Comparison of ENCODE assay signal across 9 cellular contexts in the genomic region with DNA sequence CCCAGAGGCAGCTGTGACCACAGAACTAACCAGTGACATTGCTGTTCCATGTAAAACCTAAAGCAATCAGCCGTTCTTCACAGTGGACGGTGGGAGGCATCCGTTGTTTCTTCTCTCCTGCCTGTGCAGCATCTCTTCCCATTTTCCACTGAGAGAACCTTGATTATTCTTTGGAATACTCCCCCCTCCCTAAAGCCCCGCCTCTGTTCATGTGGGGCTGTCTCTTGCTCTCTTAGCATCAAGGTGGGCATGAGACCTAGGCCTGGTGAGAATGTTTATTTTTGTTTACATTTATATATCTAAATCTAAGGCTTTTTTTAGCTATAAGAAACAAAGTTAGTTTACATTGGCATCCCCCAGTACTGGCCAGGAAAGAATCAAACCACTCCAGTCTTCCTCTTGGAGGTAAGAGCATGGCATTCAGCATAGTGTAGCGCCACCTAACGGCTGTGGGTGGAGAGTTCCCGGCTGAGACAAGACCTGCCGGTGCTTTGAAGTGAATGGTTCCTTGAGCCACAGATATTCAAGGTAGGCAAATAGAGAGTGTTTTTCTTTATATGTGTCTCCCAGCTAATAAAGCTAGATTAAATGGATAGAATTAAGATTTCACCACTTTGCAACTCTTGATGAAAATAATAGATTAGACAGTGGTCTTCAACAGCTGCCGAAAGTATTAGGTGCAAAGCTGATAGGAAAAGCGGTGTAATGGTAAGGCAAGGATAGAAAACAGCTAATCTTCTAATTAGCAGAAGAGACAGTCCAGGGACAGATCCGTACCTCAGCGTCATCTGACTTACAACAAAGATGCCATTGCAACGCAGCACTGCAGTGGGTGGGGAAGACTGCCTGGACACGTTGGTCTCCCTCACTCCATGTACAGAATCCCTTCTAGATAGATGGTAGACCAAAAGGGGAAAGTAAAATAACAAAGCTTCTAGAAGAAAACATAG.
A peak's percentile ranks its signal among the peaks of the same experiment; 100 is the strongest.
DNase-seq lines count a peak whose midpoint lies in the region; ATAC-seq and TF ChIP-seq lines count a peak whose summit lies in the region.
"Had no signal": no experiment of that assay in that cellular context is flagged by ENCODE, and none has a peak within 500 bp of the region (broad histone marks: within the 10 kb centered on the region; RNA-seq: fewer than 3 reads in every experiment).

No MANE protein-coding gene starts in this region.

- no peaks in the 10 kb centered on the region for H3K4me1 Mint-ChIP-seq in activated T-cell treated with anti-CD3 and anti-CD28 coated beads, Interleukin-2, amount 50 U/mL, for 24 hours (ENCODE audit: low read depth)
- H3K4me1 Mint-ChIP-seq in activated T-cell treated with anti-CD3 and anti-CD28 coated beads, Interleukin-2, amount 50 U/mL, for 4 hours (ENCODE audit: low read depth), result no peaks in the 10 kb centered on the region
- H3K4me1 Mint-ChIP-seq in endodermal cell (peaks cover 6% of the 10 kb centered on the region), type B pancreatic cell (ENCODE audit: unreplicated experiment) (no peaks in the 10 kb centered on the region)
- H3K4me1 Mint-ChIP-seq: central memory CD8-positive, alpha-beta T cell had no signal

- H3K9me3 ChIP-seq in SJCRH30 (replicated peaks) (no peaks in the 10 kb centered on the region), endodermal cell (ENCODE audit: control insufficient read depth, low read length) (no peaks in the 10 kb centered on the region), lung (ENCODE audit: control insufficient read depth in 2 of 2, insufficient read depth in 1 of 2, low read length in 1 of 2) (peaks cover 0 to 2% of the 10 kb centered on the region in 2 donors)

- TF ChIP-seq CTCF in endodermal cell (conservative IDR thresholded peaks at IDR 0.05) (peak; percentile 99), lung (IDR thresholded peaks at IDR 0.05; ENCODE audit: control extremely low read depth, extremely low read depth) (peak; percentile 60), type B pancreatic cell (conservative IDR thresholded peaks at IDR 0.05) (peak; percentile 93)

- WGBS in endodermal cell (ENCODE audit: insufficient coverage in 1 of 2, insufficient read length in 1 of 2), 2 experiments, result 68 to 79% methylated on average over 7 to 14 of the region's 14 CpGs
- WGBS in lung, 2 donors, result 70 to 74% methylated on average over 14 of the region's 14 CpGs

- no peaks in the 10 kb centered on the region for H3K36me3 Mint-ChIP-seq in activated T-cell treated with anti-CD3 and anti-CD28 coated beads, Interleukin-2, amount 50 U/mL, for 24 hours (ENCODE audit: low read depth)
- no peaks in the 10 kb centered on the region for H3K36me3 Mint-ChIP-seq in activated T-cell treated with anti-CD3 and anti-CD28 coated beads, Interleukin-2, amount 50 U/mL, for 4 hours (ENCODE audit: insufficient read depth)
- H3K36me3 Mint-ChIP-seq in endodermal cell (ENCODE audit: low read depth), result peaks cover 67% of the 10 kb centered on the region
- peaks cover 18% of the 10 kb centered on the region for H3K36me3 Mint-ChIP-seq in type B pancreatic cell

- no peak overlapping the region for H3K27ac Mint-ChIP-seq in activated T-cell treated with anti-CD3 and anti-CD28 coated beads, Interleukin-2, amount 50 U/mL, for 24 hours
- H3K27ac Mint-ChIP-seq in endodermal cell, result no peak overlapping the region
- no peak overlapping the region for H3K27ac Mint-ChIP-seq in type B pancreatic cell

- H3K4me1 ChIP-seq in SJCRH30 (no peaks in the 10 kb centered on the region), endodermal cell (ENCODE audit: control insufficient read depth, insufficient read depth, low read length) (no peaks in the 10 kb centered on the region), lung (ENCODE audit: control insufficient read depth in 2 of 2, insufficient read depth in 2 of 2, low read length in 2 of 2) (no peaks in the 10 kb centered on the region)

- H3K27me3 Mint-ChIP-seq in activated T-cell treated with anti-CD3 and anti-CD28 coated beads, Interleukin-2, amount 50 U/mL, for 24 hours, result no peaks in the 10 kb centered on the region
- H3K27me3 Mint-ChIP-seq in activated T-cell treated with anti-CD3 and anti-CD28 coated beads, Interleukin-2, amount 50 U/mL, for 4 hours (ENCODE audit: low read depth), result no peaks in the 10 kb centered on the region
- H3K27me3 Mint-ChIP-seq in endodermal cell (ENCODE audit: insufficient read depth) (no peaks in the 10 kb centered on the region), type B pancreatic cell (no peaks in the 10 kb centered on the region)
- H3K27me3 Mint-ChIP-seq: central memory CD8-positive, alpha-beta T cell had no signal

- no peaks in the 10 kb centered on the region for H3K36me3 ChIP-seq in SJCRH30
- peaks cover 71% of the 10 kb centered on the region for H3K36me3 ChIP-seq in endodermal cell (ENCODE audit: control insufficient read depth, insufficient read depth, low read length)
- peaks cover 21 to 27% of the 10 kb centered on the region in 2 donors for H3K36me3 ChIP-seq in lung (ENCODE audit: control insufficient read depth in 2 of 2, insufficient read depth in 2 of 2, low read length in 2 of 2)

- H3K9me3 Mint-ChIP-seq in activated T-cell treated with anti-CD3 and anti-CD28 coated beads, Interleukin-2, amount 50 U/mL, for 24 hours, result no peaks in the 10 kb centered on the region
- H3K9me3 Mint-ChIP-seq in activated T-cell treated with anti-CD3 and anti-CD28 coated beads, Interleukin-2, amount 50 U/mL, for 4 hours, result no peaks in the 10 kb centered on the region
- H3K9me3 Mint-ChIP-seq in endodermal cell, result no peaks in the 10 kb centered on the region
- no peaks in the 10 kb centered on the region for H3K9me3 Mint-ChIP-seq in type B pancreatic cell
- H3K9me3 Mint-ChIP-seq: central memory CD8-positive, alpha-beta T cell had no signal

- H3K27ac ChIP-seq in SJCRH30, result no peak overlapping the region
- H3K27ac ChIP-seq in endodermal cell (ENCODE audit: low read depth, low read length), result no peak overlapping the region
- H3K27ac ChIP-seq in lung (ENCODE audit: low read depth in 1 of 2, low read length in 1 of 2), result no peak overlapping the region

- H3K4me3 Mint-ChIP-seq in activated T-cell treated with anti-CD3 and anti-CD28 coated beads, Interleukin-2, amount 50 U/mL, for 24 hours, result no peak overlapping the region
- H3K4me3 Mint-ChIP-seq in activated T-cell treated with anti-CD3 and anti-CD28 coated beads, Interleukin-2, amount 50 U/mL, for 4 hours, result no peak overlapping the region
- no peak overlapping the region for H3K4me3 Mint-ChIP-seq in endodermal cell
- H3K4me3 Mint-ChIP-seq in type B pancreatic cell, result no peak overlapping the region
- H3K4me3 Mint-ChIP-seq: central memory CD8-positive, alpha-beta T cell had no signal

- peak; percentile 32 for DNase-seq in activated T-cell treated with anti-CD3 and anti-CD28 coated beads, Interleukin-2, amount 50 U/mL, for 24 hours
- no peak for DNase-seq in activated T-cell treated with anti-CD3 and anti-CD28 coated beads, Interleukin-2, amount 50 U/mL, for 4 hours
- DNase-seq in Kasumi-1 (lab: John Stamatoyannopoulos, UW), result peak; percentile 54 to 61
- peak; percentile 50 to 76 for DNase-seq in SJCRH30
- peak; percentile 94 for DNase-seq in endodermal cell
- DNase-seq in lung (ENCODE audit: low spot score), result peak; percentile 75
- DNase-seq in type B pancreatic cell (ENCODE audit: extremely low spot score, unreplicated experiment), result no peak

- H3K27me3 ChIP-seq in SJCRH30 (no peaks in the 10 kb centered on the region), endodermal cell (ENCODE audit: control insufficient read depth, insufficient read depth, low read length, poor library complexity, severe bottlenecking) (no peaks in the 10 kb centered on the region), lung (ENCODE audit: control insufficient read depth, insufficient read depth) (no peaks in the 10 kb centered on the region)

- no peak for ATAC-seq in activated T-cell treated with anti-CD3 and anti-CD28 coated beads, Interleukin-2, amount 50 U/mL, for 4 hours
- ATAC-seq in lung (ENCODE audit: insufficient read depth, low FRiP score) (peak; percentile 82), HG02938 (IDR thresholded peaks at IDR 0.05; ENCODE audit: unreplicated experiment) (no peak)

- H3K4me3 ChIP-seq in SJCRH30 (no peak overlapping the region), endodermal cell (ENCODE audit: low read length) (no peak overlapping the region), lung (no peak overlapping the region)

- H3K9ac ChIP-seq in endodermal cell (ENCODE audit: extremely low read depth, low read length, poor library complexity, severe bottlenecking), result no peak overlapping the region

Comparison
In these comparisons a context has a peak if more than half of its experiments do, and no peak if none do; other contexts are left out.
1. DNase-seq: peak in activated T-cell treated with anti-CD3 and anti-CD28 coated beads, Interleukin-2, amount 50 U/mL, for 24 hours (single experiment), Kasumi-1 (2 of 2), SJCRH30 (2 of 2), endodermal cell (single experiment) and lung (single experiment); none in activated T-cell treated with anti-CD3 and anti-CD28 coated beads, Interleukin-2, amount 50 U/mL, for 4 hours (single experiment) and type B pancreatic cell (single experiment).
2. Peak in every context shown above with its lines, with median percentiles within 50 percentile points of each other: CTCF ChIP-seq.